18 cellular contexts compared by ENCODE assay signal in genomic region chr17:72900542-72900941, GRCh38.
A peak's percentile ranks its signal among the peaks of the same experiment; 100 is the strongest.
DNase-seq lines count a peak whose midpoint lies in the region; ATAC-seq, FAIRE-seq and TF ChIP-seq lines count a peak whose summit lies in the region.
"Had no signal": no experiment of that assay in that cellular context is flagged by ENCODE, and none has a peak within 500 bp of the region (broad histone marks: within the 10 kb centered on the region; RNA-seq: fewer than 3 reads in every experiment).

No MANE protein-coding gene starts in this region.

- no peaks in the 10 kb centered on the region for H3K27me3 Mint-ChIP-seq in activated CD8-positive, alpha-beta T cell treated with anti-CD3 and anti-CD28 coated beads, Interleukin-2, amount 10 ng/mL, durations not matched to agents 7 days and 5 days (ENCODE audit: low read depth)
- H3K27me3 Mint-ChIP-seq in activated CD8-positive, alpha-beta T cell treated with anti-CD3 and anti-CD28 coated beads for 36 hours, result no peaks in the 10 kb centered on the region
- H3K27me3 Mint-ChIP-seq in T-helper 17 cell, result no peaks in the 10 kb centered on the region
- peaks cover 7% of the 10 kb centered on the region for H3K27me3 Mint-ChIP-seq in nephron progenitor cell (ENCODE audit: low read depth, poor library complexity)
- H3K27me3 Mint-ChIP-seq: CD4-positive, alpha-beta memory T cell had no signal

- no peak overlapping the region for H3K4me3 Mint-ChIP-seq in activated CD8-positive, alpha-beta T cell treated with anti-CD3 and anti-CD28 coated beads, Interleukin-2, amount 10 ng/mL, durations not matched to agents 7 days and 5 days
- no peak overlapping the region for H3K4me3 Mint-ChIP-seq in activated CD8-positive, alpha-beta T cell treated with anti-CD3 and anti-CD28 coated beads for 36 hours
- H3K4me3 Mint-ChIP-seq in T-helper 17 cell, result peak overlapping the region; percentile 36
- H3K4me3 Mint-ChIP-seq in nephron progenitor cell, result no peak overlapping the region
- H3K4me3 Mint-ChIP-seq: CD4-positive, alpha-beta memory T cell; HFFc6 had no signal

- no peaks in the 10 kb centered on the region for H3K36me3 ChIP-seq in small intestine (ENCODE audit: control insufficient read depth in 2 of 2, insufficient read depth in 2 of 2, low read length in 2 of 2)

- no peaks in the 10 kb centered on the region for H3K9me3 Mint-ChIP-seq in activated CD8-positive, alpha-beta T cell treated with anti-CD3 and anti-CD28 coated beads, Interleukin-2, amount 10 ng/mL, durations not matched to agents 7 days and 5 days (ENCODE audit: insufficient read depth)
- no peaks in the 10 kb centered on the region for H3K9me3 Mint-ChIP-seq in activated CD8-positive, alpha-beta T cell treated with anti-CD3 and anti-CD28 coated beads for 36 hours
- H3K9me3 Mint-ChIP-seq in nephron progenitor cell, result peaks cover 4% of the 10 kb centered on the region
- H3K9me3 Mint-ChIP-seq: CD4-positive, alpha-beta memory T cell; HFFc6 had no signal

- CTCF ChIA-PET in activated CD8-positive, alpha-beta T cell treated with anti-CD3 and anti-CD28 coated beads, Interleukin-2, amount 10 ng/mL, durations not matched to agents 7 days and 5 days (lab: Charles Lee), result no interaction called here
- CTCF ChIA-PET in activated CD8-positive, alpha-beta T cell treated with anti-CD3 and anti-CD28 coated beads for 36 hours (lab: Charles Lee), result interaction anchor here (1.4 kb wide), 1 partner anchor 15 kb away, joined by 3 read pairs; no protein-coding TSS in a partner anchor

- no peaks in the 10 kb centered on the region for H3K36me3 Mint-ChIP-seq in activated CD8-positive, alpha-beta T cell treated with anti-CD3 and anti-CD28 coated beads, Interleukin-2, amount 10 ng/mL, durations not matched to agents 7 days and 5 days (ENCODE audit: low read depth)
- peaks cover 2% of the 10 kb centered on the region for H3K36me3 Mint-ChIP-seq in activated CD8-positive, alpha-beta T cell treated with anti-CD3 and anti-CD28 coated beads for 36 hours (ENCODE audit: low read depth)
- peaks cover 10% of the 10 kb centered on the region for H3K36me3 Mint-ChIP-seq in T-helper 17 cell (ENCODE audit: low read depth)
- peaks cover 5% of the 10 kb centered on the region for H3K36me3 Mint-ChIP-seq in nephron progenitor cell (ENCODE audit: low read depth)

- no peak overlapping the region for H3K27ac ChIP-seq in small intestine (ENCODE audit: low read depth in 1 of 2, low read length in 1 of 2)
- H3K27ac ChIP-seq: HL-60 had no signal

- no peaks in the 10 kb centered on the region for H3K27me3 ChIP-seq in small intestine (ENCODE audit: control insufficient read depth in 2 of 2, insufficient read depth in 2 of 2, low read length in 2 of 2)

- intact Hi-C loops in activated CD8-positive, alpha-beta T cell treated with anti-CD3 and anti-CD28 coated beads for 36 hours (cut with micrococcal nuclease), result no loop called here

- no peak overlapping the region for H3K4me3 ChIP-seq in small intestine (ENCODE audit: low read depth in 1 of 2, low read length in 2 of 2)

- no peaks in the 10 kb centered on the region for H3K4me1 Mint-ChIP-seq in activated CD8-positive, alpha-beta T cell treated with anti-CD3 and anti-CD28 coated beads, Interleukin-2, amount 10 ng/mL, durations not matched to agents 7 days and 5 days (ENCODE audit: low read depth)
- H3K4me1 Mint-ChIP-seq in activated CD8-positive, alpha-beta T cell treated with anti-CD3 and anti-CD28 coated beads for 36 hours (ENCODE audit: low read depth), result no peaks in the 10 kb centered on the region
- H3K4me1 Mint-ChIP-seq in T-helper 17 cell (no peaks in the 10 kb centered on the region), nephron progenitor cell (peaks cover 44% of the 10 kb centered on the region)
- H3K4me1 Mint-ChIP-seq: CD4-positive, alpha-beta memory T cell had no signal

- 28 to 54% (median 44%) methylated on average over 6 of the region's 6 CpGs for WGBS in small intestine, 3 donors

- H3K9me3 ChIP-seq in T-helper 17 cell (ENCODE audit: control insufficient read depth, low read length, poor library complexity, severe bottlenecking), result no peaks in the 10 kb centered on the region
- H3K9me3 ChIP-seq in small intestine (ENCODE audit: control insufficient read depth, low read depth), result no peaks in the 10 kb centered on the region

- no peak for ATAC-seq in activated CD8-positive, alpha-beta T cell treated with anti-CD3 and anti-CD28 coated beads, Interleukin-2, amount 10 ng/mL, durations not matched to agents 7 days and 5 days
- ATAC-seq in activated CD8-positive, alpha-beta T cell treated with anti-CD3 and anti-CD28 coated beads for 36 hours, result no peak
- ATAC-seq in T-helper 17 cell, result no peak

- POLR2A ChIA-PET in activated CD8-positive, alpha-beta T cell treated with anti-CD3 and anti-CD28 coated beads, Interleukin-2, amount 10 ng/mL, durations not matched to agents 7 days and 5 days (lab: Charles Lee), result no interaction called here
- POLR2A ChIA-PET in activated CD8-positive, alpha-beta T cell treated with anti-CD3 and anti-CD28 coated beads for 36 hours (lab: Charles Lee), result no interaction called here

- no peak for TF ChIP-seq CTCF in activated CD8-positive, alpha-beta T cell treated with anti-CD3 and anti-CD28 coated beads for 36 hours (IDR thresholded peaks at IDR 0.05)
- TF ChIP-seq CTCF in nephron progenitor cell (IDR thresholded peaks at IDR 0.05), result no peak

- no peak for FAIRE-seq in small intestine (lab: Jason Lieb, UNC)
- FAIRE-seq: H1 had no signal

- no peaks in the 10 kb centered on the region for H3K4me1 ChIP-seq in small intestine (ENCODE audit: control insufficient read depth in 2 of 2, insufficient read depth in 1 of 2, low read depth in 1 of 2, low read length in 1 of 2)

- DNase-seq in activated CD8-positive, alpha-beta T cell treated with anti-CD3 and anti-CD28 coated beads, Interleukin-2, amount 10 ng/mL, durations not matched to agents 7 days and 5 days, result no peak
- no peak for DNase-seq in activated CD8-positive, alpha-beta T cell treated with anti-CD3 and anti-CD28 coated beads for 36 hours
- DNase-seq in NCI-H1417 (lab: John Stamatoyannopoulos, UW) (peak in 2 of 3 experiments; percentile 56 to 91), T-helper 17 cell (no peak), small intestine (peak; percentile 20), NCI-H2029 (lab: John Stamatoyannopoulos, UW) (no peak), NCI-H345 treated with DMSO at 0.1 percent for 48 hours (lab: John Stamatoyannopoulos, UW; ENCODE audit: unreplicated experiment) (no peak), nephron progenitor cell (no peak)
- DNase-seq: AML-193; CD4-positive, alpha-beta memory T cell; GF-D8; HFFc6; KBM-7; NCI-H1092; NCI-H2029 treated with DMSO at 0.1 percent for 48 hours; NCI-H446 treated with DMSO at 0.1 percent for 48 hours had no signal

- H3K27ac Mint-ChIP-seq in activated CD8-positive, alpha-beta T cell treated with anti-CD3 and anti-CD28 coated beads, Interleukin-2, amount 10 ng/mL, durations not matched to agents 7 days and 5 days, result peak overlapping the region; percentile 39
- H3K27ac Mint-ChIP-seq in activated CD8-positive, alpha-beta T cell treated with anti-CD3 and anti-CD28 coated beads for 36 hours, result no peak overlapping the region
- H3K27ac Mint-ChIP-seq in T-helper 17 cell (peak overlapping the region; percentile 34), nephron progenitor cell (no peak overlapping the region)
- H3K27ac Mint-ChIP-seq: HFFc6 had no signal

Comparison
In these comparisons a context has a peak if more than half of its experiments do, and no peak if none do; other contexts are left out.
1. H3K27ac Mint-ChIP-seq: peak in activated CD8-positive, alpha-beta T cell treated with anti-CD3 and anti-CD28 coated beads, Interleukin-2, amount 10 ng/mL, durations not matched to agents 7 days and 5 days (single experiment) and T-helper 17 cell (single experiment); none in activated CD8-positive, alpha-beta T cell treated with anti-CD3 and anti-CD28 coated beads for 36 hours (single experiment) and nephron progenitor cell (single experiment).
2. DNase-seq: peak in NCI-H1417 (2 of 3) and small intestine (single experiment); none in activated CD8-positive, alpha-beta T cell treated with anti-CD3 and anti-CD28 coated beads, Interleukin-2, amount 10 ng/mL, durations not matched to agents 7 days and 5 days (single experiment), activated CD8-positive, alpha-beta T cell treated with anti-CD3 and anti-CD28 coated beads for 36 hours (single experiment), T-helper 17 cell (0 of 3), NCI-H2029 (single experiment), NCI-H345 treated with DMSO at 0.1 percent for 48 hours (single experiment) and nephron progenitor cell (single experiment).